Comparison of ENCODE assay signal across 8 cellular contexts in genomic region chr18:12679183-12679786, GRCh38. TPM values are rescaled to one million over a fixed set of nuclear protein-coding genes. Genes with fewer than 3 reads are reported as not detected.
DNase-seq lines count a peak whose midpoint lies in the region; ATAC-seq, FAIRE-seq and TF ChIP-seq lines count a peak whose summit lies in the region.

No MANE protein-coding gene starts in this region.

- H3K4me3 ChIP-seq in adipocyte (ENCODE audit: low read length), result peak overlapping the region; percentile 52
- no peak overlapping the region for H3K4me3 ChIP-seq in keratinocyte (ENCODE audit: control insufficient read depth in 2 of 3, extremely low read depth in 1 of 3, insufficient read depth in 2 of 3, low read depth in 1 of 3, low read length in 3 of 3)
- H3K4me3 ChIP-seq in subcutaneous abdominal adipose tissue (ENCODE audit: low read depth in 1 of 5, low read length in 5 of 5), result peak overlapping the region; percentile 56 to 72 (median 61)

- dilution Hi-C loops in keratinocyte (cut with MboI; ENCODE audit: extremely low pct_ligation_motif_present, low sequenced_read_pairs), result no loop called here

- peaks cover 4 to 6% of the 10 kb centered on the region in 2 donors for H3K4me1 Mint-ChIP-seq in natural killer cell treated with Interleukin-12 subunit alpha and Interleukin-12 subunit beta and Interleukin-15 and Interleukin-18, amount 100 ng/mL, for 72 hours (ENCODE audit: low read depth in 2 of 2)

- ATAC-seq in natural killer cell treated with Interleukin-12 subunit alpha and Interleukin-12 subunit beta and Interleukin-15 and Interleukin-18, amount 100 ng/mL, for 72 hours, result no peak
- no peak for ATAC-seq in GM18511 (IDR thresholded peaks at IDR 0.05; ENCODE audit: unreplicated experiment)

- no peaks in the 10 kb centered on the region for H3K27me3 Mint-ChIP-seq in natural killer cell treated with Interleukin-12 subunit alpha and Interleukin-12 subunit beta and Interleukin-15 and Interleukin-18, amount 100 ng/mL, for 72 hours

- peak overlapping the region; percentile 10 for H2AFZ ChIP-seq in keratinocyte (ENCODE audit: control insufficient read depth, low read length)

- H3K27ac ChIP-seq in keratinocyte (ENCODE audit: control insufficient read depth, insufficient read depth, low read length) (no peak overlapping the region), subcutaneous abdominal adipose tissue (ENCODE audit: low read depth, low read length) (peak overlapping the region; percentile 69)

- H3K4me2 ChIP-seq in keratinocyte (ENCODE audit: control insufficient read depth, extremely low read depth, insufficient read depth, low read depth, low read length), result no peak overlapping the region

- TF ChIP-seq CTCF in keratinocyte (optimal IDR thresholded peaks at IDR 0.05 in 1 of 3, IDR thresholded peaks at IDR 0.05 in 1 of 3, conservative IDR thresholded peaks at IDR 0.05 in 1 of 3; ENCODE audit: extremely low read depth in 1 of 3, insufficient read depth in 2 of 3, low read length in 3 of 3), result no peak

- no peaks in the 10 kb centered on the region for H3K79me2 ChIP-seq in keratinocyte (ENCODE audit: control insufficient read depth, insufficient read depth, low read length)

- H3K27me3 ChIP-seq in adipocyte (replicated peaks; ENCODE audit: control insufficient read depth, insufficient read depth, low read length), result no peaks in the 10 kb centered on the region
- no peaks in the 10 kb centered on the region for H3K27me3 ChIP-seq in keratinocyte (ENCODE audit: control insufficient read depth, extremely low read depth, insufficient read depth, low read length)
- no peaks in the 10 kb centered on the region for H3K27me3 ChIP-seq in subcutaneous abdominal adipose tissue (ENCODE audit: control insufficient read depth in 5 of 5, insufficient read depth in 4 of 5, low read length in 5 of 5)

- H3K4me1 ChIP-seq in adipocyte (ENCODE audit: control insufficient read depth, insufficient read depth, low read length) (peaks cover 12% of the 10 kb centered on the region), keratinocyte (ENCODE audit: control insufficient read depth, extremely low read depth, insufficient read depth, low read length) (no peaks in the 10 kb centered on the region), subcutaneous abdominal adipose tissue (ENCODE audit: control insufficient read depth in 5 of 5, insufficient read depth in 5 of 5, low read length in 5 of 5) (peaks cover 0 to 15% (median 12%) of the 10 kb centered on the region in 5 donors)

- H3K9me3 ChIP-seq in adipocyte (ENCODE audit: control insufficient read depth, low read length) (no peaks in the 10 kb centered on the region), keratinocyte (ENCODE audit: control insufficient read depth, low read depth, low read length) (no peaks in the 10 kb centered on the region), subcutaneous abdominal adipose tissue (ENCODE audit: control insufficient read depth in 5 of 5, low read length in 5 of 5) (no peaks in the 10 kb centered on the region)

- DNase-seq in Kasumi-1 (lab: John Stamatoyannopoulos, UW) (peak; percentile 91 to 92), adipocyte (ENCODE audit: low read depth) (peak; percentile 69), keratinocyte (ENCODE audit: low read depth, low spot score) (no peak), iPS-NIHi7 (ENCODE audit: extremely low spot score) (no peak)
- DNase-seq in natural killer cell treated with Interleukin-12 subunit alpha and Interleukin-12 subunit beta and Interleukin-15 and Interleukin-18, amount 100 ng/mL, for 72 hours (ENCODE audit: low spot score), result no peak
- no peak for DNase-seq in activated CD8-positive, alpha-beta memory T cell treated with anti-CD3 and anti-CD28 coated beads, Interleukin-2, amount 50 U/mL, for 48 hours

- peak overlapping the region in 1 of 2 donors; percentile 10 for H3K27ac Mint-ChIP-seq in natural killer cell treated with Interleukin-12 subunit alpha and Interleukin-12 subunit beta and Interleukin-15 and Interleukin-18, amount 100 ng/mL, for 72 hours

- no peaks in the 10 kb centered on the region for H3K9me1 ChIP-seq in keratinocyte (ENCODE audit: control insufficient read depth, extremely low read depth, insufficient read depth, low read length)

- H3K9ac ChIP-seq in adipocyte (ENCODE audit: low read length) (peak overlapping the region; percentile 74), keratinocyte (ENCODE audit: control insufficient read depth, extremely low read depth, insufficient read depth, low read length) (no peak overlapping the region), subcutaneous abdominal adipose tissue (ENCODE audit: low read length in 5 of 5) (peak overlapping the region; percentile 65 to 81 (median 74))

- H4K20me1 ChIP-seq in keratinocyte (ENCODE audit: control insufficient read depth, extremely low read depth, insufficient read depth, low read length), result no peaks in the 10 kb centered on the region

- no peaks in the 10 kb centered on the region for H3K9me3 Mint-ChIP-seq in natural killer cell treated with Interleukin-12 subunit alpha and Interleukin-12 subunit beta and Interleukin-15 and Interleukin-18, amount 100 ng/mL, for 72 hours

- H3K36me3 ChIP-seq in adipocyte (ENCODE audit: control insufficient read depth, insufficient read depth, low read length, severe bottlenecking), result peaks cover 19% of the 10 kb centered on the region
- H3K36me3 ChIP-seq in keratinocyte (ENCODE audit: control insufficient read depth in 2 of 2, extremely low read depth in 1 of 2, insufficient read depth in 2 of 2, low read length in 2 of 2), result peaks cover 0 to 8% of the 10 kb centered on the region in 2 experiments
- peaks cover 3 to 13% (median 13%) of the 10 kb centered on the region in 5 donors for H3K36me3 ChIP-seq in subcutaneous abdominal adipose tissue (ENCODE audit: control insufficient read depth in 5 of 5, insufficient read depth in 5 of 5, low read length in 5 of 5)

- FAIRE-seq in keratinocyte (lab: Jason Lieb, UNC), result no peak

- H3K36me3 Mint-ChIP-seq in natural killer cell treated with Interleukin-12 subunit alpha and Interleukin-12 subunit beta and Interleukin-15 and Interleukin-18, amount 100 ng/mL, for 72 hours, result no peaks in the 10 kb centered on the region

- H3K4me3 Mint-ChIP-seq in natural killer cell treated with Interleukin-12 subunit alpha and Interleukin-12 subunit beta and Interleukin-15 and Interleukin-18, amount 100 ng/mL, for 72 hours, result no peak overlapping the region

RNA-seq across cellular contexts. Expression of gene SPIRE1, which starts 21.4 kb away (rescaled TPM):
- polyA plus RNA-seq in keratinocyte, result 14.3 to 20.6 TPM (median 14.4 TPM) in 3 replicates
- 55.0 TPM for polyA plus RNA-seq in keratinocyte (2011; ENCODE audit: low read depth)
- 15.1 and 21.3 TPM in 2 replicates for polyA plus RNA-seq in keratinocyte (2011; cell fraction: cytosol; rRNA removed)
- 17.0 and 19.7 TPM in 2 replicates for polyA plus RNA-seq in keratinocyte (2011; cell fraction: nucleus; rRNA removed)
- polyA plus RNA-seq in keratinocyte (2012; ENCODE audit: low replicate concordance), result 15.4 and 24.3 TPM in 2 replicates
- 12.7 to 21.6 TPM (median 21.5 TPM) in 3 replicates for polyA minus RNA-seq in keratinocyte
- polyA minus RNA-seq in keratinocyte (2011; cell fraction: cytosol; rRNA and poly(A)+ RNA removed), result 20.9 TPM
- 14.2 and 32.3 TPM in 2 replicates for polyA minus RNA-seq in keratinocyte (2011; cell fraction: nucleus; rRNA and poly(A)+ RNA removed)
- total RNA-seq in natural killer cell treated with Interleukin-12 subunit alpha and Interleukin-12 subunit beta and Interleukin-15 and Interleukin-18, amount 100 ng/mL, for 72 hours, result 10 to 100 TPM in 1 of 2 donors, 1 to 10 TPM in 1; 7.8 to 12.0 TPM

RNA-seq across cellular contexts. Expression of gene CEP76, which starts 23.2 kb away (rescaled TPM):
- polyA plus RNA-seq in keratinocyte, result 7.5 to 10.7 TPM (median 8.3 TPM) in 3 replicates
- polyA plus RNA-seq in keratinocyte (2011; ENCODE audit: low read depth), result 12.5 TPM
- 5.2 and 9.9 TPM in 2 replicates for polyA plus RNA-seq in keratinocyte (2011; cell fraction: cytosol; rRNA removed)
- polyA plus RNA-seq in keratinocyte (2011; cell fraction: nucleus; rRNA removed), result 10.3 and 12.0 TPM in 2 replicates
- polyA plus RNA-seq in keratinocyte (2012; ENCODE audit: low replicate concordance), result 5.0 and 9.5 TPM in 2 replicates
- polyA minus RNA-seq in keratinocyte, result 9.1 to 11.2 TPM (median 11.2 TPM) in 3 replicates
- 7.1 TPM for polyA minus RNA-seq in keratinocyte (2011; cell fraction: cytosol; rRNA and poly(A)+ RNA removed)
- 5.0 and 13.7 TPM in 2 replicates for polyA minus RNA-seq in keratinocyte (2011; cell fraction: nucleus; rRNA and poly(A)+ RNA removed)
- total RNA-seq in natural killer cell treated with Interleukin-12 subunit alpha and Interleukin-12 subunit beta and Interleukin-15 and Interleukin-18, amount 100 ng/mL, for 72 hours, result 10 to 100 TPM; 10.1 to 14.4 TPM

RNA-seq across cellular contexts. Expression of gene PSMG2, which starts 23.6 kb away (rescaled TPM):
- 40.0 to 69.3 TPM (median 50.7 TPM) in 3 replicates for polyA plus RNA-seq in keratinocyte
- polyA plus RNA-seq in keratinocyte (2011; ENCODE audit: low read depth), result 4.0 TPM
- polyA plus RNA-seq in keratinocyte (2011; cell fraction: cytosol; rRNA removed), result 43.4 and 74.3 TPM in 2 replicates
- polyA plus RNA-seq in keratinocyte (2011; cell fraction: nucleus; rRNA removed), result 29.5 and 36.2 TPM in 2 replicates
- polyA plus RNA-seq in keratinocyte (2012; ENCODE audit: low replicate concordance), result 54.3 and 56.5 TPM in 2 replicates
- 25.7 to 41.6 TPM (median 29.7 TPM) in 3 replicates for polyA minus RNA-seq in keratinocyte
- 34.1 TPM for polyA minus RNA-seq in keratinocyte (2011; cell fraction: cytosol; rRNA and poly(A)+ RNA removed)
- polyA minus RNA-seq in keratinocyte (2011; cell fraction: nucleus; rRNA and poly(A)+ RNA removed), result 6.5 and 11.8 TPM in 2 replicates
- total RNA-seq in natural killer cell treated with Interleukin-12 subunit alpha and Interleukin-12 subunit beta and Interleukin-15 and Interleukin-18, amount 100 ng/mL, for 72 hours, result 10 to 100 TPM; 72.1 to 80.5 TPM

Comparison
In these comparisons a context has a peak if more than half of its experiments do, and no peak if none do; other contexts are left out.
1. DNase-seq: peak in Kasumi-1 (2 of 2) and adipocyte (single experiment); none in keratinocyte (single experiment), natural killer cell treated with Interleukin-12 subunit alpha and Interleukin-12 subunit beta and Interleukin-15 and Interleukin-18, amount 100 ng/mL, for 72 hours (single experiment), iPS-NIHi7 (single experiment) and activated CD8-positive, alpha-beta memory T cell treated with anti-CD3 and anti-CD28 coated beads, Interleukin-2, amount 50 U/mL, for 48 hours (single experiment).
2. H3K4me3 ChIP-seq: peak in adipocyte (single experiment) and subcutaneous abdominal adipose tissue (5 of 5); none in keratinocyte (0 of 3).